In genomic region chr16:22214402-22214801, GRCh38 we compare ENCODE assay signal across 16 cellular contexts. TPM values are rescaled to one million over a fixed set of nuclear protein-coding genes. Genes with fewer than 3 reads are reported as not detected.
A peak's percentile ranks its signal among the peaks of the same experiment; 100 is the strongest.
DNase-seq lines count a peak whose midpoint lies in the region; ATAC-seq and TF ChIP-seq lines count a peak whose summit lies in the region.
"Had no signal": no experiment of that assay in that cellular context is flagged by ENCODE, and none has a peak within 500 bp of the region (broad histone marks: within the 10 kb centered on the region; RNA-seq: fewer than 3 reads in every experiment).

No MANE protein-coding gene starts in this region.

- H3K4me1 ChIP-seq in BLaER1 treated with 17β-estradiol and CSF1 and Interleukin-3, amounts not matched to agents 10 nM and 100 nM = peaks cover 66 to 98% (median 79%) of the 10 kb centered on the region in 10 experiments
- H3K4me1 ChIP-seq in gastrocnemius medialis = peaks cover 67 to 77% of the 10 kb centered on the region in 2 donors
- H3K4me1 ChIP-seq in CD4-positive, alpha-beta memory T cell (ENCODE audit: insufficient read depth, low read length) = no peaks in the 10 kb centered on the region
- H3K4me1 ChIP-seq: Caco-2 had no signal

- H3K36me3 ChIP-seq in BLaER1 treated with 17β-estradiol and CSF1 and Interleukin-3, amounts not matched to agents 10 nM and 100 nM = peaks cover 31 to 59% (median 50%) of the 10 kb centered on the region in 11 experiments
- H3K36me3 ChIP-seq in gastrocnemius medialis = no peaks in the 10 kb centered on the region
- no peaks in the 10 kb centered on the region for H3K36me3 ChIP-seq in CD4-positive, alpha-beta memory T cell (ENCODE audit: insufficient read depth, low read length)

- TF ChIP-seq POLR2A in gastrocnemius medialis (IDR thresholded peaks at IDR 0.05) = no peak

- no peaks in the 10 kb centered on the region for H3K9me3 Mint-ChIP-seq in activated CD8-positive, alpha-beta T cell treated with anti-CD3 and anti-CD28 coated beads, Interleukin-2, amount 10 ng/mL, durations not matched to agents 7 days and 5 days (ENCODE audit: insufficient read depth)
- H3K9me3 Mint-ChIP-seq in activated CD8-positive, alpha-beta T cell treated with anti-CD3 and anti-CD28 coated beads for 36 hours = no peaks in the 10 kb centered on the region
- H3K9me3 Mint-ChIP-seq in activated T-helper 17 cell treated with anti-CD3 and anti-CD28 coated beads, Interleukin-2, amount 50 U/mL, for 72 hours = no peaks in the 10 kb centered on the region
- H3K9me3 Mint-ChIP-seq in CD4-positive, alpha-beta memory T cell = peaks cover 0 to 4% (median 0%) of the 10 kb centered on the region in 8 donors
- H3K9me3 Mint-ChIP-seq in osteocyte (ENCODE audit: unreplicated experiment) = no peaks in the 10 kb centered on the region
- H3K9me3 Mint-ChIP-seq: CD8-positive, alpha-beta memory T cell had no signal

- no peaks in the 10 kb centered on the region for H3K27me3 Mint-ChIP-seq in activated CD8-positive, alpha-beta T cell treated with anti-CD3 and anti-CD28 coated beads, Interleukin-2, amount 10 ng/mL, durations not matched to agents 7 days and 5 days (ENCODE audit: low read depth)
- H3K27me3 Mint-ChIP-seq in activated CD8-positive, alpha-beta T cell treated with anti-CD3 and anti-CD28 coated beads for 36 hours = no peaks in the 10 kb centered on the region
- H3K27me3 Mint-ChIP-seq in activated T-helper 17 cell treated with anti-CD3 and anti-CD28 coated beads, Interleukin-2, amount 50 U/mL, for 72 hours = no peaks in the 10 kb centered on the region
- H3K27me3 Mint-ChIP-seq in CD4-positive, alpha-beta memory T cell = no peaks in the 10 kb centered on the region
- no peaks in the 10 kb centered on the region for H3K27me3 Mint-ChIP-seq in osteocyte (ENCODE audit: unreplicated experiment)
- H3K27me3 Mint-ChIP-seq: B cell; CD8-positive, alpha-beta memory T cell had no signal

- H3K27ac ChIP-seq in BLaER1 treated with 17β-estradiol and CSF1 and Interleukin-3, amounts not matched to agents 10 nM and 100 nM = 0 out of 22 replicates have a peak overlapping the region, but pooled peaks of 2 of the 11 experiments have one; percentile 19 to 34
- H3K27ac ChIP-seq in gastrocnemius medialis = peak overlapping the region; percentile 33 to 97 (median 94)
- no peak overlapping the region for H3K27ac ChIP-seq in CD4-positive, alpha-beta memory T cell (ENCODE audit: low read depth, low read length)

- H3K27ac Mint-ChIP-seq in activated CD8-positive, alpha-beta T cell treated with anti-CD3 and anti-CD28 coated beads, Interleukin-2, amount 10 ng/mL, durations not matched to agents 7 days and 5 days = peak overlapping the region; percentile 22
- no peak overlapping the region for H3K27ac Mint-ChIP-seq in activated CD8-positive, alpha-beta T cell treated with anti-CD3 and anti-CD28 coated beads for 36 hours
- peak overlapping the region; percentile 2 for H3K27ac Mint-ChIP-seq in activated T-helper 17 cell treated with anti-CD3 and anti-CD28 coated beads, Interleukin-2, amount 50 U/mL, for 72 hours
- H3K27ac Mint-ChIP-seq in CD4-positive, alpha-beta memory T cell = peak overlapping the region in 2 of 7 donors; percentile 62 to 68
- no peak overlapping the region for H3K27ac Mint-ChIP-seq in osteocyte (ENCODE audit: unreplicated experiment)

- H3K4me1 Mint-ChIP-seq in activated CD8-positive, alpha-beta T cell treated with anti-CD3 and anti-CD28 coated beads, Interleukin-2, amount 10 ng/mL, durations not matched to agents 7 days and 5 days (ENCODE audit: low read depth) = peaks cover 28% of the 10 kb centered on the region
- peaks cover 41% of the 10 kb centered on the region for H3K4me1 Mint-ChIP-seq in activated CD8-positive, alpha-beta T cell treated with anti-CD3 and anti-CD28 coated beads for 36 hours (ENCODE audit: low read depth)
- H3K4me1 Mint-ChIP-seq in activated T-helper 17 cell treated with anti-CD3 and anti-CD28 coated beads, Interleukin-2, amount 50 U/mL, for 72 hours = peaks cover 11% of the 10 kb centered on the region
- peaks cover 5 to 19% (median 16%) of the 10 kb centered on the region in 4 donors for H3K4me1 Mint-ChIP-seq in CD4-positive, alpha-beta memory T cell
- H3K4me1 Mint-ChIP-seq in osteocyte (ENCODE audit: unreplicated experiment) = peaks cover 14% of the 10 kb centered on the region

- H3K36me3 Mint-ChIP-seq in activated CD8-positive, alpha-beta T cell treated with anti-CD3 and anti-CD28 coated beads, Interleukin-2, amount 10 ng/mL, durations not matched to agents 7 days and 5 days (ENCODE audit: low read depth) = peaks cover 52% of the 10 kb centered on the region
- H3K36me3 Mint-ChIP-seq in activated CD8-positive, alpha-beta T cell treated with anti-CD3 and anti-CD28 coated beads for 36 hours (ENCODE audit: low read depth) = peaks cover 50% of the 10 kb centered on the region
- peaks cover 19% of the 10 kb centered on the region for H3K36me3 Mint-ChIP-seq in activated T-helper 17 cell treated with anti-CD3 and anti-CD28 coated beads, Interleukin-2, amount 50 U/mL, for 72 hours (ENCODE audit: low read depth)
- peaks cover 14 to 20% of the 10 kb centered on the region in 2 donors for H3K36me3 Mint-ChIP-seq in CD4-positive, alpha-beta memory T cell
- H3K36me3 Mint-ChIP-seq in osteocyte (ENCODE audit: unreplicated experiment) = peaks cover 13% of the 10 kb centered on the region

- intact Hi-C loops in activated CD8-positive, alpha-beta T cell treated with anti-CD3 and anti-CD28 coated beads for 36 hours (cut with micrococcal nuclease) = no loop called here
- intact Hi-C loops in gastrocnemius medialis (cut with DNase I; ENCODE audit: low total_unique reads) = loop anchor here (10.0 kb wide), 1 partner anchor 700 kb away; no protein-coding TSS in a partner anchor
- intact Hi-C loops in CD4-positive, alpha-beta memory T cell (cut with micrococcal nuclease) = no loop called here

- peaks cover 0 to 30% (median 16%) of the 10 kb centered on the region in 11 experiments; a peak in 17 of 22 replicates for H3K9me3 ChIP-seq in BLaER1 treated with 17β-estradiol and CSF1 and Interleukin-3, amounts not matched to agents 10 nM and 100 nM (replicated peaks in 1 of 11)
- no peaks in the 10 kb centered on the region for H3K9me3 ChIP-seq in gastrocnemius medialis
- H3K9me3 ChIP-seq in CD4-positive, alpha-beta memory T cell (ENCODE audit: control insufficient read depth in 1 of 2, low read length in 2 of 2) = no peaks in the 10 kb centered on the region
- H3K9me3 ChIP-seq: Caco-2 had no signal

- TF ChIP-seq CTCF in activated CD8-positive, alpha-beta T cell treated with anti-CD3 and anti-CD28 coated beads for 36 hours (IDR thresholded peaks at IDR 0.05) = no peak
- no peak for TF ChIP-seq CTCF in gastrocnemius medialis (IDR thresholded peaks at IDR 0.05 in 4 of 5, conservative IDR thresholded peaks at IDR 0.05 in 1 of 5)
- no peak for TF ChIP-seq CTCF in osteocyte (IDR thresholded peaks at IDR 0.05)

- ATAC-seq in activated CD8-positive, alpha-beta T cell treated with anti-CD3 and anti-CD28 coated beads, Interleukin-2, amount 10 ng/mL, durations not matched to agents 7 days and 5 days = no peak
- ATAC-seq in activated CD8-positive, alpha-beta T cell treated with anti-CD3 and anti-CD28 coated beads for 36 hours = no peak
- ATAC-seq in activated T-helper 17 cell treated with anti-CD3 and anti-CD28 coated beads, Interleukin-2, amount 50 U/mL, for 72 hours (replicated peaks) = no peak
- no peak for ATAC-seq in gastrocnemius medialis
- ATAC-seq in HG02571 (IDR thresholded peaks at IDR 0.05; ENCODE audit: unreplicated experiment) = no peak

- no peaks in the 10 kb centered on the region for H3K27me3 ChIP-seq in BLaER1 treated with 17β-estradiol and CSF1 and Interleukin-3, amounts not matched to agents 10 nM and 100 nM
- no peaks in the 10 kb centered on the region for H3K27me3 ChIP-seq in gastrocnemius medialis
- no peaks in the 10 kb centered on the region for H3K27me3 ChIP-seq in CD4-positive, alpha-beta memory T cell (ENCODE audit: insufficient read depth, low read length)

- H4K20me1 ChIP-seq in BLaER1 treated with 17β-estradiol and CSF1 and Interleukin-3, amounts not matched to agents 10 nM and 100 nM = peaks cover 0 to 100% (median 6%) of the 10 kb centered on the region in 11 experiments; a peak in 11 of 22 replicates

- in situ Hi-C loops in gastrocnemius medialis (cut with MboI; ENCODE audit: low sequenced_read_pairs in 4 of 4) = no loop called here

- POLR2A ChIA-PET in activated CD8-positive, alpha-beta T cell treated with anti-CD3 and anti-CD28 coated beads, Interleukin-2, amount 10 ng/mL, durations not matched to agents 7 days and 5 days (lab: Charles Lee) = interaction anchor here (1.6 kb wide), 1 partner anchor 8 kb away, joined by 5 read pairs; the partner anchor contains the start of gene EEF2K
- POLR2A ChIA-PET in activated CD8-positive, alpha-beta T cell treated with anti-CD3 and anti-CD28 coated beads for 36 hours (lab: Charles Lee) = no interaction called here
- POLR2A ChIA-PET in CD4-positive, alpha-beta memory T cell (lab: Charles Lee; ENCODE audit: partially characterized antibody) = no interaction called here

- no peak overlapping the region for H3K4me3 ChIP-seq in BLaER1 treated with 17β-estradiol and CSF1 and Interleukin-3, amounts not matched to agents 10 nM and 100 nM
- H3K4me3 ChIP-seq in gastrocnemius medialis = no peak overlapping the region
- H3K4me3 ChIP-seq in CD4-positive, alpha-beta memory T cell (ENCODE audit: low read length in 2 of 2) = no peak overlapping the region

- DNase-seq in activated CD8-positive, alpha-beta T cell treated with anti-CD3 and anti-CD28 coated beads, Interleukin-2, amount 10 ng/mL, durations not matched to agents 7 days and 5 days = no peak
- DNase-seq in activated CD8-positive, alpha-beta T cell treated with anti-CD3 and anti-CD28 coated beads for 36 hours = no peak
- DNase-seq in gastrocnemius medialis (no peak), osteocyte (ENCODE audit: extremely low spot score, unreplicated experiment) (no peak)
- DNase-seq in CD4-positive, alpha-beta memory T cell = no peak
- DNase-seq: Caco-2; CD8-positive, alpha-beta memory T cell; DMS53; GF-D8; GOT3; H9 had no signal

- no peak overlapping the region for H3K4me3 Mint-ChIP-seq in activated CD8-positive, alpha-beta T cell treated with anti-CD3 and anti-CD28 coated beads, Interleukin-2, amount 10 ng/mL, durations not matched to agents 7 days and 5 days
- H3K4me3 Mint-ChIP-seq in activated CD8-positive, alpha-beta T cell treated with anti-CD3 and anti-CD28 coated beads for 36 hours = no peak overlapping the region
- no peak overlapping the region for H3K4me3 Mint-ChIP-seq in activated T-helper 17 cell treated with anti-CD3 and anti-CD28 coated beads, Interleukin-2, amount 50 U/mL, for 72 hours
- no peak overlapping the region for H3K4me3 Mint-ChIP-seq in CD4-positive, alpha-beta memory T cell
- no peak overlapping the region for H3K4me3 Mint-ChIP-seq in osteocyte (ENCODE audit: unreplicated experiment)
- H3K4me3 Mint-ChIP-seq: B cell, CD14-positive monocyte, H9 had no signal

- H3K4me2 ChIP-seq in BLaER1 treated with 17β-estradiol and CSF1 and Interleukin-3, amounts not matched to agents 10 nM and 100 nM = peak overlapping the region in 6 of 11 experiments; percentile 84 to 92 (median 90); a peak in 5 of 22 replicates

- CTCF ChIA-PET in activated CD8-positive, alpha-beta T cell treated with anti-CD3 and anti-CD28 coated beads, Interleukin-2, amount 10 ng/mL, durations not matched to agents 7 days and 5 days (lab: Charles Lee) = interaction anchor here (0.8 to 1.5 kb wide), 2 partner anchors 9 to 82 kb away, joined by 3 to 5 read pairs; no protein-coding TSS in a partner anchor
- CTCF ChIA-PET in activated CD8-positive, alpha-beta T cell treated with anti-CD3 and anti-CD28 coated beads for 36 hours (lab: Charles Lee) = no interaction called here
- CTCF ChIA-PET in CD4-positive, alpha-beta memory T cell (lab: Charles Lee; ENCODE audit: partially characterized antibody) = interaction anchor here (0.8 kb wide), 1 partner anchor 11 kb away, joined by 3 read pairs; no protein-coding TSS in a partner anchor

- no peak overlapping the region for H3K9ac ChIP-seq in BLaER1 treated with 17β-estradiol and CSF1 and Interleukin-3, amounts not matched to agents 10 nM and 100 nM

RNA-seq across cellular contexts. Expression of gene EEF2K, which starts 8.3 kb away (rescaled TPM):
- total RNA-seq in activated CD8-positive, alpha-beta T cell treated with anti-CD3 and anti-CD28 coated beads, Interleukin-2, amount 10 ng/mL, durations not matched to agents 7 days and 5 days = 10 to 100 TPM; 27.7 to 28.9 TPM
- total RNA-seq in activated CD8-positive, alpha-beta T cell treated with anti-CD3 and anti-CD28 coated beads for 36 hours = 10 to 100 TPM; 28.6 to 31.2 TPM
- 10 to 100 TPM; 22.5 to 29.0 TPM for total RNA-seq in activated T-helper 17 cell treated with anti-CD3 and anti-CD28 coated beads, Interleukin-2, amount 50 U/mL, for 72 hours
- total RNA-seq in gastrocnemius medialis = 10 to 100 TPM; 18.7 to 39.9 (median 21.2) TPM
- total RNA-seq in CD4-positive, alpha-beta memory T cell = 10 to 100 TPM; 19.1 to 20.7 TPM
- polyA plus RNA-seq in CD4-positive, alpha-beta memory T cell = 1 to 10 TPM in 1 of 2 donors, under 1 TPM in 1; 0.77 to 3.9 TPM
- 23.8 and 26.8 TPM in 2 replicates for total RNA-seq in osteocyte

RNA-seq across cellular contexts. Expression of gene SDR42E2, which starts 52.1 kb away (rescaled TPM):
- under 1 TPM in 1 of 2 experiments, not detected in 1; 0.16 TPM for total RNA-seq in activated CD8-positive, alpha-beta T cell treated with anti-CD3 and anti-CD28 coated beads, Interleukin-2, amount 10 ng/mL, durations not matched to agents 7 days and 5 days
- under 1 TPM in 1 of 2 experiments, not detected in 1; 0.14 TPM for total RNA-seq in activated CD8-positive, alpha-beta T cell treated with anti-CD3 and anti-CD28 coated beads for 36 hours
- total RNA-seq in activated T-helper 17 cell treated with anti-CD3 and anti-CD28 coated beads, Interleukin-2, amount 50 U/mL, for 72 hours = not detected
- total RNA-seq in gastrocnemius medialis (not detected), osteocyte (0.13 TPM in 1 of 2 replicates, not detected in the other)
- under 1 TPM; 0.55 to 0.73 TPM for total RNA-seq in CD4-positive, alpha-beta memory T cell
- polyA plus RNA-seq in CD4-positive, alpha-beta memory T cell = under 1 TPM; 0.11 to 0.88 TPM
- total RNA-seq: Caco-2 had no signal

Comparison
In these comparisons a context has a peak if more than half of its experiments do, and no peak if none do; other contexts are left out.
1. H3K27ac Mint-ChIP-seq: peak in activated CD8-positive, alpha-beta T cell treated with anti-CD3 and anti-CD28 coated beads, Interleukin-2, amount 10 ng/mL, durations not matched to agents 7 days and 5 days (single experiment) and activated T-helper 17 cell treated with anti-CD3 and anti-CD28 coated beads, Interleukin-2, amount 50 U/mL, for 72 hours (single experiment); none in activated CD8-positive, alpha-beta T cell treated with anti-CD3 and anti-CD28 coated beads for 36 hours (single experiment) and osteocyte (single experiment).